ENCODE assay signal across 8 cellular contexts in the genomic region with DNA sequence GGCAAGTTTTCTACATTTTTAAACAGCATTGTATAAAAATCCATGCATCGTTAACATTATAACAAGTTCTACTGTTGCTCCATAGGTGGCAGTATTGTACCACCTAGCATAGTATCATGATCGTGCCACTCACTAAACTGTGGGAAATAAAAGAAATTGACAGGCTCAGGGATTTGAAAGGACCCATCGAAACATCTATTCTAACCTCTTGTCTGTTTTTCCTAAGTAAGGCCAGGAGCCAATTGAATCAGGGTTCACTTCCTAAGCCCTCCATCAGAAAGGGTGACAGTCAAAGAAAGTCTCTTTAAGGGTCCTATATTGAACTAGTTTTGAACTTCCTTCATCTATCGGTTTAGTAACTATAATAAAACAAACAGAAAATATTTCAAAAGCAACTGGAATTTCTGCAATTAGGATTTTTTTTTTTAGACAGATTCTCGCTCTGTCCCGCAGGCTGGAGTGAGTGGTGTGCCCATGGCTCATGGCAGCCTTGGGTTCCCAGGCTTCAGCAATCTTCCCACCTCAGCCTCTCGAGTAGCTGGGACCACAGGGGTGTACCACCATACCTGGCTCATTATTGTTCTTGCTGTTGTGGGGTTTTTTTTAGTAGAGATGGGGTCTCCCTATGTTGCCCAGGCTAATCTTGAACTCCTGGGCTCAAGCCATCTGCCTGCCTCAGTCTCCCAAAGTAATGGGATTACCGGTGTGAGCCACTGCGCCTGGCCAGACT. TPM values are rescaled to one million over a fixed set of nuclear protein-coding genes. Genes with fewer than 3 reads are reported as not detected.
DNase-seq lines count a peak whose midpoint lies in the region; TF ChIP-seq lines count a peak whose summit lies in the region.

No MANE protein-coding gene starts in this region.

- peaks cover 10% of the 10 kb centered on the region for H3K36me3 Mint-ChIP-seq in HFFc6 (ENCODE audit: low read depth)

- H3K9ac ChIP-seq in skeletal muscle satellite cell (ENCODE audit: low read depth, low read length): no peak overlapping the region

- H3K27me3 Mint-ChIP-seq in HFFc6 (ENCODE audit: insufficient read depth): no peaks in the 10 kb centered on the region

- H3K9me3 ChIP-seq in adrenal gland (replicated peaks in 1 of 3) (no peaks in the 10 kb centered on the region), right atrium auricular region (no peaks in the 10 kb centered on the region), skeletal muscle satellite cell (replicated peaks; ENCODE audit: low read length) (no peaks in the 10 kb centered on the region)

- 51 to 58% (median 55%) methylated on average over 9 of the region's 9 CpGs for WGBS in adrenal gland, 4 donors

- H3K4me1 ChIP-seq in adrenal gland (replicated peaks in 1 of 2) (no peaks in the 10 kb centered on the region), right atrium auricular region (no peaks in the 10 kb centered on the region), skeletal muscle satellite cell (ENCODE audit: control insufficient read depth, insufficient read depth, low read length) (no peaks in the 10 kb centered on the region)

- H3K36me3 ChIP-seq in adrenal gland (replicated peaks in 1 of 2): no peaks in the 10 kb centered on the region
- H3K36me3 ChIP-seq in right atrium auricular region: no peaks in the 10 kb centered on the region
- peaks cover 9% of the 10 kb centered on the region for H3K36me3 ChIP-seq in skeletal muscle satellite cell (ENCODE audit: insufficient read depth, low read length)

- intact Hi-C loops in adrenal gland (cut with DNase I): loop anchor here in 1 of 2 donors (5.0 kb wide), 1 partner anchor 135 kb away; no protein-coding TSS in a partner anchor

- peaks cover 26% of the 10 kb centered on the region for H3K4me1 Mint-ChIP-seq in HFFc6 (ENCODE audit: low read depth)

- DNase-seq in AG10803 (ENCODE audit: low read depth): peak; percentile 57
- peak; percentile 19 for DNase-seq in GM04504 (ENCODE audit: low read depth)
- DNase-seq in HFFc6: peak; percentile 53
- peak; percentile 57 for DNase-seq in NCI-H146 treated with DMSO at 0.1 percent for 48 hours (lab: John Stamatoyannopoulos, UW; ENCODE audit: unreplicated experiment)
- DNase-seq in adrenal gland: peak in 1 of 7 donors; percentile 23
- DNase-seq in right atrium auricular region (ENCODE audit: low spot score): no peak
- DNase-seq in activated CD8-positive, alpha-beta memory T cell treated with anti-CD3 and anti-CD28 coated beads, Interleukin-2, amount 50 U/mL, for 4 hours: no peak

- H3K4me3 ChIP-seq in AG10803 (ENCODE audit: low read length) (no peak overlapping the region), adrenal gland (no peak overlapping the region), right atrium auricular region (no peak overlapping the region), skeletal muscle satellite cell (ENCODE audit: low read length) (no peak overlapping the region)

- peak overlapping the region; percentile 40 for H3K4me2 ChIP-seq in skeletal muscle satellite cell (ENCODE audit: low read length)

- H3K27ac Mint-ChIP-seq in HFFc6: no peak overlapping the region; the same call in 1 of the 2 replicates

- no peak for TF ChIP-seq POLR2A in adrenal gland (IDR thresholded peaks at IDR 0.05)

- H3K4me3 Mint-ChIP-seq in HFFc6: no peak overlapping the region

- TF ChIP-seq CTCF in AG10803 (conservative IDR thresholded peaks at IDR 0.05; ENCODE audit: low read length) (peak; percentile 94), HFFc6 (IDR thresholded peaks at IDR 0.05) (peak; percentile 93), adrenal gland (IDR thresholded peaks at IDR 0.05) (peak; percentile 80 to 95 (median 88)), right atrium auricular region (IDR thresholded peaks at IDR 0.05) (peak; percentile 68 to 90)

- no peaks in the 10 kb centered on the region for H3K27me3 ChIP-seq in adrenal gland
- H3K27me3 ChIP-seq in right atrium auricular region: no peaks in the 10 kb centered on the region
- H3K27me3 ChIP-seq in skeletal muscle satellite cell (ENCODE audit: control insufficient read depth, insufficient read depth, low read length): no peaks in the 10 kb centered on the region

- no peaks in the 10 kb centered on the region for H3K9me3 Mint-ChIP-seq in HFFc6

- H3K27ac ChIP-seq in adrenal gland (no peak overlapping the region), right atrium auricular region (no peak overlapping the region)

RNA-seq across cellular contexts. Expression of a gene that starts 9.4 kb away (rescaled TPM):
- 100 to 1,000 TPM in 3 of 6 experiments, 10 to 100 TPM in 3; 84.6 to 138 (median 100) TPM for total RNA-seq in HFFc6 (2021; fragmentation: NEBNext Ultra II Directional; extraction: Animal tissue kit (Norgen Biotek cat#: 25700))
- total RNA-seq in adrenal gland (10 to 100 TPM in 7 of 8 donors, 1 to 10 TPM in 1; 1.4 to 23.1 (median 17.2) TPM), right atrium auricular region (100 to 1,000 TPM; 101 to 143 TPM)
- 10 to 100 TPM; 20.1 to 21.9 (median 21.6) TPM for polyA plus RNA-seq in adrenal gland
- total RNA-seq in skeletal muscle satellite cell (2012; rRNA removed): 20.5 and 38.0 TPM in 2 replicates

RNA-seq across cellular contexts. Expression of a gene that starts 36.2 kb away (rescaled TPM):
- total RNA-seq in HFFc6 (2021; fragmentation: NEBNext Ultra II Directional; extraction: Animal tissue kit (Norgen Biotek cat#: 25700)): 10 to 100 TPM; 37.8 to 46.9 (median 43.2) TPM
- total RNA-seq in adrenal gland (10 to 100 TPM; 22.4 to 37.0 (median 28.4) TPM), right atrium auricular region (10 to 100 TPM; 28.9 to 38.0 TPM)
- polyA plus RNA-seq in adrenal gland: 10 to 100 TPM; 10.3 to 58.4 (median 13.3) TPM
- total RNA-seq in skeletal muscle satellite cell (2012; rRNA removed): 22.8 and 27.1 TPM in 2 replicates

Comparison
In these comparisons a context has a peak if more than half of its experiments do, and no peak if none do; other contexts are left out.
1. DNase-seq: peak in AG10803 (single experiment), GM04504 (single experiment), HFFc6 (single experiment) and NCI-H146 treated with DMSO at 0.1 percent for 48 hours (single experiment); none in right atrium auricular region (single experiment) and activated CD8-positive, alpha-beta memory T cell treated with anti-CD3 and anti-CD28 coated beads, Interleukin-2, amount 50 U/mL, for 4 hours (single experiment).
2. Peak in every context shown above with its lines, with median percentiles within 50 percentile points of each other: CTCF ChIP-seq.